Comparison of ENCODE assay signal across 18 cellular contexts in the genomic region with DNA sequence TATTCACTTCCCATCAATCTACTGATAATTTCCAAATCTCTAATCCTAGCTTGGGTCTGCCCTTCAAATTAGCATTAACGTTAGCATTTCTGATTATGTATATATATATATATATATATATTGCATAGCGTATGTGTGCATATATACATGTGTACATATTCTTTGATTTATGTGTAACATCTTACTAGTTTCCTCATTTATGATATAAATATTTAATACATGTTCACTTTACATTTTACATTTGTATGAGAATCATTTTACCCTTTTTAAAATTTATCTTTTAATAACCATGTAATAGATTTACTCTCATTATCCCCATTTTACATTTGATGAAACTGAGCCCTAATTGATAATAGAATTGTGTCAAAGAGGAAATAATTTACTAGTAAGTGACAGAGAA.
"Had no signal": no experiment of that assay in that cellular context is flagged by ENCODE, and none has a peak within 500 bp of the region (broad histone marks: within the 10 kb centered on the region; RNA-seq: fewer than 3 reads in every experiment).

No MANE protein-coding gene starts in this region.

- ATAC-seq: effector memory CD8-positive, alpha-beta T cell; esophagus mucosa; foreskin keratinocyte; gastrocnemius medialis; gastroesophageal sphincter; heart left ventricle; heart right ventricle had no signal

- H3K4me3 ChIP-seq: colonic mucosa, coronary artery, dorsolateral prefrontal cortex, esophagus muscularis mucosa, esophagus squamous epithelium, gastrocnemius medialis, gastroesophageal sphincter, heart left ventricle, heart right ventricle, hepatocyte had no signal

- H3K36me3 ChIP-seq: colonic mucosa, esophagus muscularis mucosa, esophagus squamous epithelium, gastrocnemius medialis, gastroesophageal sphincter, heart left ventricle, heart right ventricle had no signal

- H3K9me3 ChIP-seq: colonic mucosa, esophagus muscularis mucosa, esophagus squamous epithelium, gastrocnemius medialis, gastroesophageal sphincter had no signal

- H3K4me1 ChIP-seq: colonic mucosa, esophagus muscularis mucosa, esophagus squamous epithelium, foreskin keratinocyte, gastrocnemius medialis, gastroesophageal sphincter, heart left ventricle, heart right ventricle had no signal

- FAIRE-seq: colon, endometrium, endothelial cell of umbilical vein, frontal cortex had no signal

- H3K27ac ChIP-seq: colonic mucosa, coronary artery, dorsolateral prefrontal cortex, epithelial cell of prostate, esophagus muscularis mucosa, esophagus squamous epithelium, foreskin keratinocyte, gastrocnemius medialis, gastroesophageal sphincter, heart left ventricle, heart right ventricle, hepatocyte had no signal
